In genomic region chr7:6250364-6250833, GRCh38 we compare ENCODE assay signal across 11 cellular contexts. TPM values are rescaled to one million over a fixed set of nuclear protein-coding genes. Genes with fewer than 3 reads are reported as not detected.
A peak's percentile ranks its signal among the peaks of the same experiment; 100 is the strongest.
DNase-seq lines count a peak whose midpoint lies in the region; ATAC-seq, FAIRE-seq and TF ChIP-seq lines count a peak whose summit lies in the region.
"Had no signal": no experiment of that assay in that cellular context is flagged by ENCODE, and none has a peak within 500 bp of the region (broad histone marks: within the 10 kb centered on the region; RNA-seq: fewer than 3 reads in every experiment).

No MANE protein-coding gene starts in this region.

- intact Hi-C loops in CD14-positive monocyte (cut with micrococcal nuclease): no loop called here

- H3K36me3 Mint-ChIP-seq in CD14-positive monocyte: peaks cover 2 to 3% of the 10 kb centered on the region in 2 donors

- peaks cover 6 to 9% (median 7%) of the 10 kb centered on the region in 3 donors for H3K27me3 Mint-ChIP-seq in CD14-positive monocyte (ENCODE audit: low read depth in 3 of 3)

- TF ChIP-seq CTCF in GM12865 (IDR thresholded peaks at IDR 0.05; ENCODE audit: insufficient read depth, low read depth, low read length, missing control alignments): no peak
- TF ChIP-seq CTCF in fibroblast of mammary gland (conservative IDR thresholded peaks at IDR 0.05; ENCODE audit: control insufficient read depth, insufficient read depth, low read depth, low read length): no peak
- no peak for TF ChIP-seq CTCF in D721Med (IDR thresholded peaks at IDR 0.05; ENCODE audit: insufficient read depth, missing control alignments)
- TF ChIP-seq CTCF in CD14-positive monocyte (IDR thresholded peaks at IDR 0.05): no peak

- DNase-seq in GM12865 (ENCODE audit: low read depth) (peak; percentile 85), fibroblast of mammary gland (ENCODE audit: low read depth) (peak; percentile 69), SK-N-DZ (ENCODE audit: low spot score) (no peak), D721Med (ENCODE audit: insufficient read length, low spot score) (no peak), CD14-positive monocyte (ENCODE audit: low spot score) (no peak)
- DNase-seq: NCI-H2171 treated with DMSO at 0.1 percent for 48 hours had no signal

- H3K9me3 Mint-ChIP-seq in CD14-positive monocyte: no peaks in the 10 kb centered on the region

- peaks cover 14% of the 10 kb centered on the region for H3K4me1 Mint-ChIP-seq in CD14-positive monocyte

- no peak overlapping the region for H3K27ac Mint-ChIP-seq in CD14-positive monocyte
- H3K27ac Mint-ChIP-seq: progenitor cell of endocrine pancreas had no signal

- H3K4me3 Mint-ChIP-seq in CD14-positive monocyte: no peak overlapping the region

- H3K4me3 ChIP-seq in GM12865 (ENCODE audit: low read depth, low read length) (no peak overlapping the region), fibroblast of mammary gland (ENCODE audit: control insufficient read depth, low read depth, low read length) (no peak overlapping the region)
- H3K4me3 ChIP-seq: hepatocyte had no signal

- ATAC-seq in GM19372 (IDR thresholded peaks at IDR 0.05; ENCODE audit: low read depth, unreplicated experiment) (peak; percentile 56), HG03108 (IDR thresholded peaks at IDR 0.05; ENCODE audit: unreplicated experiment) (peak; percentile 74), GM19455 (IDR thresholded peaks at IDR 0.05; ENCODE audit: unreplicated experiment) (no peak)

- no peak for FAIRE-seq in D721Med (lab: Jason Lieb, UNC)

RNA-seq across cellular contexts. Expression of gene CYTH3, which starts 22.0 kb away (rescaled TPM):
- 29.8 and 33.2 TPM in 2 replicates for polyA plus RNA-seq in SK-N-DZ (2014; cell fraction: cytosol; rRNA removed)
- 37.6 and 58.5 TPM in 2 replicates for polyA plus RNA-seq in SK-N-DZ (2014; cell fraction: nucleus; rRNA removed)
- polyA plus RNA-seq in CD14-positive monocyte: 1 to 10 TPM; 1.3 to 1.4 TPM

Comparison
In these comparisons a context has a peak if more than half of its experiments do, and no peak if none do; other contexts are left out.
1. DNase-seq: peak in GM12865 (single experiment) and fibroblast of mammary gland (single experiment); none in SK-N-DZ (single experiment), D721Med (single experiment) and CD14-positive monocyte (single experiment).